ENCODE assay signal across 24 cellular contexts in genomic region chr10:94450782-94451181, GRCh38.
"Had no signal": no experiment of that assay in that cellular context is flagged by ENCODE, and none has a peak within 500 bp of the region (broad histone marks: within the 10 kb centered on the region; RNA-seq: fewer than 3 reads in every experiment).

No MANE protein-coding gene starts in this region.

- H3K36me3 ChIP-seq: brain microvascular endothelial cell, colonic mucosa had no signal

- H3K4me1 ChIP-seq: colonic mucosa, esophagus squamous epithelium, gastroesophageal sphincter had no signal

- H3K27ac Mint-ChIP-seq: activated CD4-positive, alpha-beta memory T cell treated with anti-CD3 and anti-CD28 coated beads, Interleukin-2, amount 10 ng/mL, durations not matched to agents 7 days and 5 days; activated CD4-positive, alpha-beta T cell treated with anti-CD3 and anti-CD28 coated beads, Interleukin-2, amount 10 ng/mL, durations not matched to agents 7 days and 5 days; activated naive CD8-positive, alpha-beta T cell; activated T-helper 17 cell treated with anti-CD3 and anti-CD28 coated beads, Interleukin-2, amount 50 U/mL, for 72 hours; WTC11 had no signal

- H3K27ac ChIP-seq: brain microvascular endothelial cell, colonic mucosa, epithelial cell of prostate, esophagus squamous epithelium, gastroesophageal sphincter had no signal

- ATAC-seq: activated T-cell treated with anti-CD3 and anti-CD28 coated beads, Interleukin-2, amount 50 U/mL, for 4 hours; activated T-helper 17 cell treated with anti-CD3 and anti-CD28 coated beads, Interleukin-2, amount 50 U/mL, for 72 hours; gastroesophageal sphincter; WTC11 had no signal

- H3K4me1 Mint-ChIP-seq: activated CD4-positive, alpha-beta T cell treated with anti-CD3 and anti-CD28 coated beads, Interleukin-2, amount 10 ng/mL, durations not matched to agents 7 days and 5 days; activated T-helper 17 cell treated with anti-CD3 and anti-CD28 coated beads, Interleukin-2, amount 50 U/mL, for 72 hours; WTC11 had no signal

- H3K4me3 ChIP-seq: colonic mucosa, esophagus squamous epithelium, gastroesophageal sphincter had no signal

- H3K4me3 Mint-ChIP-seq: activated CD4-positive, alpha-beta memory T cell treated with anti-CD3 and anti-CD28 coated beads, Interleukin-2, amount 10 ng/mL, durations not matched to agents 7 days and 5 days; activated CD4-positive, alpha-beta T cell treated with anti-CD3 and anti-CD28 coated beads, Interleukin-2, amount 10 ng/mL, durations not matched to agents 7 days and 5 days; activated naive CD8-positive, alpha-beta T cell; activated T-cell treated with anti-CD3 and anti-CD28 coated beads, Interleukin-2, amount 50 U/mL, for 4 hours; activated T-helper 17 cell treated with anti-CD3 and anti-CD28 coated beads, Interleukin-2, amount 50 U/mL, for 72 hours; WTC11 had no signal

- H3K9me3 ChIP-seq: colonic mucosa had no signal

- DNase-seq: activated CD4-positive, alpha-beta memory T cell treated with anti-CD3 and anti-CD28 coated beads, Interleukin-2, amount 10 ng/mL, durations not matched to agents 7 days and 5 days; activated CD4-positive, alpha-beta T cell treated with anti-CD3 and anti-CD28 coated beads for 1 hour; activated CD4-positive, alpha-beta T cell treated with anti-CD3 and anti-CD28 coated beads for 4 hours; activated CD4-positive, alpha-beta T cell treated with anti-CD3 and anti-CD28 coated beads, Interleukin-2, amount 10 ng/mL, durations not matched to agents 7 days and 5 days; activated CD4-positive, alpha-beta T cell treated with anti-CD3 and anti-CD28 coated beads, Interleukin-2, amount 50 U/mL, for 4 hours; activated CD8-positive, alpha-beta memory T cell treated with anti-CD3 and anti-CD28 coated beads for 24 hours; activated effector memory CD4-positive, alpha-beta T cell treated with Interleukin-2 at 50 U/mL for 16 hours; activated gamma-delta T cell treated with Interleukin-2 at 50 U/mL for 16 hours; activated naive CD4-positive, alpha-beta T cell treated with anti-CD3 and anti-CD28 coated beads, Interleukin-2, amount 50 U/mL, for 16 hours; activated naive CD4-positive, alpha-beta T cell treated with Interleukin-2 at 50 U/mL for 16 hours; activated T-cell treated with anti-CD3 and anti-CD28 coated beads, Interleukin-2, amount 50 U/mL, for 4 hours; amniotic stem cell; anterior cingulate cortex; brain microvascular endothelial cell; colonic mucosa; effector CD8-positive, alpha-beta T cell; esophagus squamous epithelium; foreskin melanocyte; T-helper 2 cell had no signal

- H3K9me3 Mint-ChIP-seq: activated CD4-positive, alpha-beta memory T cell treated with anti-CD3 and anti-CD28 coated beads, Interleukin-2, amount 10 ng/mL, durations not matched to agents 7 days and 5 days; activated T-cell treated with anti-CD3 and anti-CD28 coated beads, Interleukin-2, amount 50 U/mL, for 4 hours; WTC11 had no signal

- H3K36me3 Mint-ChIP-seq: activated naive CD8-positive, alpha-beta T cell; WTC11 had no signal

- H3K27me3 ChIP-seq: brain microvascular endothelial cell, colonic mucosa, esophagus squamous epithelium, gastroesophageal sphincter had no signal
